ENCODE assay signal across 19 cellular contexts in the genomic region with DNA sequence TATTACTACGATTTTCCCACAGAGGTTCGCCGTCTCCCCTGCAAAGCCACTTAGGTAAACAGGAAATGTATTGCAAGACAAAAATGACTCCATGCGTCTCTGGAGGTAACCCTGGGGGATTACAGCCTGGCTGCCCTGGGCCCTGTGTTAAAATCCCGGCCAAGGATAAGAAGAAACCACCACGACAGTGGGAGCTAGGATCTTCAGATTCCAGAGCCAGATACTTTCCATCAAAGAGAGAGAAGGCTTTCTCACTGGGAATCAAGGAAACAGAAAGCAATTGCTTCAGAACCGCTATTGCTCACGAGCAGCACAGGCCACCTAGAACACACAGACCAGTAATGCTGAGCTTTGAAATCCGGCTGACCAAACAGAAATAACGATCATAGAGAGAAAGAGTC.
A peak's percentile ranks its signal among the peaks of the same experiment; 100 is the strongest.
DNase-seq lines count a peak whose midpoint lies in the region; ATAC-seq, FAIRE-seq and TF ChIP-seq lines count a peak whose summit lies in the region.
"Had no signal": no experiment of that assay in that cellular context is flagged by ENCODE, and none has a peak within 500 bp of the region (broad histone marks: within the 10 kb centered on the region; RNA-seq: fewer than 3 reads in every experiment).

No MANE protein-coding gene starts in this region.

- H3K27ac Mint-ChIP-seq in GM23338, result peak overlapping the region; percentile 23; the same call in 1 of the 2 replicates
- H3K27ac Mint-ChIP-seq: activated naive CD8-positive, alpha-beta T cell treated with anti-CD3 and anti-CD28 coated beads for 36 hours; activated T-cell treated with anti-CD3 and anti-CD28 coated beads, Interleukin-2, amount 50 U/mL, for 24 hours had no signal

- no peaks in the 10 kb centered on the region for H3K9me2 ChIP-seq in GM23338 (ENCODE audit: insufficient read depth)

- H3K27me3 ChIP-seq in GM23338 (ENCODE audit: insufficient read depth) (no peaks in the 10 kb centered on the region), HepG2 (ENCODE audit: control insufficient read depth in 1 of 2, insufficient read depth in 2 of 2, low read length in 2 of 2) (peaks cover 5 to 23% of the 10 kb centered on the region in 2 experiments; a peak in 3 of 5 replicates), ovary (no peaks in the 10 kb centered on the region)
- H3K27me3 ChIP-seq: cardiac muscle cell had no signal

- H3K36me3 Mint-ChIP-seq in GM23338 (ENCODE audit: low read depth), result no peaks in the 10 kb centered on the region
- H3K36me3 Mint-ChIP-seq: activated naive CD8-positive, alpha-beta T cell treated with anti-CD3 and anti-CD28 coated beads for 36 hours had no signal

- in situ Hi-C loops in HepG2 (cut with HindIII; ENCODE audit: extremely low pct_ligation_motif_present, low pct_unique_long_range_greater_than_20kb), result no loop called here

- DNase-seq in GM23338 (ENCODE audit: low spot score), result peak; percentile 50
- peak; percentile 57 for DNase-seq in NCI-H146 treated with DMSO at 0.1 percent for 48 hours (lab: John Stamatoyannopoulos, UW; ENCODE audit: unreplicated experiment)
- DNase-seq in amniotic epithelial cell (ENCODE audit: low read depth), result peak; percentile 88
- DNase-seq in HepG2 (ENCODE audit: low spot score), result no peak
- DNase-seq in ovary, result no peak
- DNase-seq in left colon, result no peak
- no peak for DNase-seq in NCI-H345 (lab: John Stamatoyannopoulos, UW)
- DNase-seq: activated CD4-positive, alpha-beta T cell treated with anti-CD3 and anti-CD28 coated beads, Interleukin-2, amount 50 U/mL, for 4 hours; activated naive CD8-positive, alpha-beta T cell treated with anti-CD3 and anti-CD28 coated beads for 36 hours; activated T-cell treated with anti-CD3 and anti-CD28 coated beads, Interleukin-2, amount 50 U/mL, for 24 hours; effector CD8-positive, alpha-beta T cell; nucleus accumbens; sigmoid colon; stimulated activated CD4-positive, alpha-beta T cell treated with anti-CD3 and anti-CD28 coated beads, Interleukin-2, amount 100 ng/mL, for 48 hours had no signal

- H3K27ac ChIP-seq in GM23338 (ENCODE audit: low read depth), result no peak overlapping the region
- H3K27ac ChIP-seq in HepG2 (ENCODE audit: extremely low read length, insufficient read depth, low read length), result no peak overlapping the region
- H3K27ac ChIP-seq in ovary, result no peak overlapping the region
- H3K27ac ChIP-seq: cardiac muscle cell, sigmoid colon, SK-N-MC had no signal

- no peak overlapping the region for H3K4me3 Mint-ChIP-seq in GM23338
- H3K4me3 Mint-ChIP-seq: activated naive CD8-positive, alpha-beta T cell treated with anti-CD3 and anti-CD28 coated beads for 36 hours; activated T-cell treated with anti-CD3 and anti-CD28 coated beads, Interleukin-2, amount 50 U/mL, for 24 hours had no signal

- intact Hi-C loops in HepG2 (cut with micrococcal nuclease; ENCODE audit: unreplicated experiment), result no loop called here
- intact Hi-C loops in ovary (cut with DNase I), result no loop called here
- intact Hi-C loops in left colon (cut with DNase I, micrococcal nuclease), result no loop called here

- H3K4me1 Mint-ChIP-seq in GM23338, result peaks cover 28% of the 10 kb centered on the region

- TF ChIP-seq EP300 in HepG2 (IDR thresholded peaks at IDR 0.05; ENCODE audit: low read depth in 2 of 2, low read length in 2 of 2), result no peak
- no peak for TF ChIP-seq EP300 in HepG2 (CRISPR knock-in tag; IDR thresholded peaks at IDR 0.05; ENCODE audit: borderline replicate concordance)
- no peak for TF ChIP-seq EP300 in ovary (IDR thresholded peaks at IDR 0.05)

- BruUV-seq in HepG2 (replicated peaks; lab: Mats Ljungman, UMichigan), result no TSS peak

- H3K9ac ChIP-seq in HepG2 (ENCODE audit: insufficient read depth, low read depth, low read length), result peak overlapping the region; percentile 3; the same call in 1 of the 2 replicates

- POLR2A ChIA-PET in HepG2 (lab: Yijun Ruan, JAX), result no interaction called here

- H3K9me3 ChIP-seq in HepG2 (ENCODE audit: low read length), result no peaks in the 10 kb centered on the region
- no peaks in the 10 kb centered on the region for H3K9me3 ChIP-seq in ovary
- H3K9me3 ChIP-seq: sigmoid colon had no signal

- H3F3A ChIP-seq in GM23338 (replicated peaks; ENCODE audit: low read depth), result no peaks in the 10 kb centered on the region

- H3K4me1 ChIP-seq in GM23338 (ENCODE audit: insufficient read depth) (peaks cover 16% of the 10 kb centered on the region), HepG2 (ENCODE audit: insufficient read depth, low read length) (peaks cover 9% of the 10 kb centered on the region), ovary (ENCODE audit: insufficient read depth) (peaks cover 7% of the 10 kb centered on the region)

- ATAC-seq in GM23338 (peak; percentile 59), HepG2 (peak; percentile 80), GM21723 (IDR thresholded peaks at IDR 0.05; ENCODE audit: unreplicated experiment) (no peak), left colon (no peak)

- H4K20me1 ChIP-seq in GM23338 (replicated peaks; ENCODE audit: insufficient read depth) (no peaks in the 10 kb centered on the region), HepG2 (ENCODE audit: insufficient read depth, low read length) (no peaks in the 10 kb centered on the region)

- peak overlapping the region; percentile 70 for H2AFZ ChIP-seq in GM23338
- H2AFZ ChIP-seq in HepG2 (ENCODE audit: low read length), result peak overlapping the region; percentile 29

- no peaks in the 10 kb centered on the region for H3K36me3 ChIP-seq in GM23338 (ENCODE audit: insufficient read depth)
- H3K36me3 ChIP-seq in HepG2 (replicated peaks in 1 of 2; ENCODE audit: control insufficient read depth in 1 of 2, insufficient read depth in 2 of 2, low read length in 2 of 2), result no peaks in the 10 kb centered on the region
- no peaks in the 10 kb centered on the region for H3K36me3 ChIP-seq in ovary
- H3K36me3 ChIP-seq: cardiac muscle cell, sigmoid colon had no signal

- H3K27me3 Mint-ChIP-seq in GM23338 (ENCODE audit: insufficient read depth, low read depth, poor library complexity), result peaks cover 5% of the 10 kb centered on the region

- TF ChIP-seq POLR2A in HepG2 (IDR thresholded peaks at IDR 0.05; ENCODE audit: insufficient read depth in 1 of 2, low read depth in 2 of 2, low read length in 2 of 2) (no peak), ovary (IDR thresholded peaks at IDR 0.05) (no peak)

- TF ChIP-seq CTCF in GM23338 (conservative IDR thresholded peaks at IDR 0.05; ENCODE audit: low read depth in 2 of 2), result no peak
- no peak for TF ChIP-seq CTCF in HepG2 (CRISPR knock-in tag; IDR thresholded peaks at IDR 0.05)
- no peak for TF ChIP-seq CTCF in ovary (IDR thresholded peaks at IDR 0.05)

- FAIRE-seq in HepG2 (lab: Jason Lieb, UNC), result no peak
- FAIRE-seq: frontal cortex, GM18507 had no signal

- H3K4me3 ChIP-seq in GM23338 (no peak overlapping the region), HepG2 (replicated peaks in 1 of 3; ENCODE audit: insufficient read depth in 1 of 3, low read depth in 2 of 3, low read length in 3 of 3) (peak overlapping the region; percentile 17 to 47 (median 38); a peak in 1 of 6 replicates), ovary (no peak overlapping the region)
- H3K4me3 ChIP-seq: cardiac muscle cell, sigmoid colon, SK-N-MC had no signal

- 0 out of 2 replicates have a peak overlapping the region, but pooled peaks have one; percentile 42 for H3K4me2 ChIP-seq in GM23338
- H3K4me2 ChIP-seq in HepG2 (ENCODE audit: low read depth, low read length), result peak overlapping the region; percentile 64

- CTCF ChIA-PET in HepG2 (lab: Yijun Ruan, JAX; ENCODE audit: low intra/inter-chr PET ratio, low total read pairs), result no interaction called here

- H3K9me3 Mint-ChIP-seq in GM23338, result no peaks in the 10 kb centered on the region
- H3K9me3 Mint-ChIP-seq: activated naive CD8-positive, alpha-beta T cell treated with anti-CD3 and anti-CD28 coated beads for 36 hours; activated T-cell treated with anti-CD3 and anti-CD28 coated beads, Interleukin-2, amount 50 U/mL, for 24 hours had no signal

- WGBS in HepG2 (ENCODE audit: low lambda C conversion rate), result 0% methylated on average over 10 of the region's 10 CpGs
- whole genome bisulfite sequencing in ovary, 3 donors, result 5 to 35% (median 13%) methylated on average over 10 of the region's 10 CpGs

- H3K79me2 ChIP-seq in GM23338 (replicated peaks; ENCODE audit: insufficient read depth) (no peaks in the 10 kb centered on the region), HepG2 (ENCODE audit: insufficient read depth, low read length) (no peaks in the 10 kb centered on the region)

- TF ChIP-seq RAD21 in HepG2 (CRISPR knock-in tag; IDR thresholded peaks at IDR 0.05), result no peak

TF ChIP-seq in GM23338, 12 proteins besides CTCF, POLR2A, EP300 and RAD21 (continues in another document):
- TF ChIP-seq ETS1 (IDR thresholded peaks at IDR 0.05), result no peak

TF ChIP-seq in HepG2, 621 proteins besides CTCF, POLR2A, EP300 and RAD21:
- TF ChIP-seq FOXA3 (CRISPR knock-in tag; IDR thresholded peaks at IDR 0.05) (peak; percentile 25; the same call in 1 of the 2 replicates), FOXA1 (IDR thresholded peaks at IDR 0.05) (no peak), FOXA1 (CRISPR knock-in tag; IDR thresholded peaks at IDR 0.05) (peak; percentile 38; the same call in 1 of the 2 replicates), TRIM24 (CRISPR knock-in tag; IDR thresholded peaks at IDR 0.05) (no peak), MAFF (IDR thresholded peaks at IDR 0.05; ENCODE audit: low read depth, low read length) (0 out of 2 replicates have a peak, but pooled peaks have one; percentile 39), ZNF772 (CRISPR knock-in tag; IDR thresholded peaks at IDR 0.05) (no peak), MAFK (conservative IDR thresholded peaks at IDR 0.05 in 1 of 2, IDR thresholded peaks at IDR 0.05 in 1 of 2; ENCODE audit: low read length in 2 of 2) (peak; percentile 41 to 58), POGK (CRISPR knock-in tag; conservative IDR thresholded peaks at IDR 0.05) (no peak), RORA (CRISPR knock-in tag; IDR thresholded peaks at IDR 0.05) (no peak)

Comparison
In these comparisons a context has a peak if more than half of its experiments do, and no peak if none do; other contexts are left out.
1. ATAC-seq: peak in GM23338 (single experiment) and HepG2 (single experiment); none in GM21723 (single experiment) and left colon (single experiment).
2. DNase-seq: peak in GM23338 (single experiment), NCI-H146 treated with DMSO at 0.1 percent for 48 hours (single experiment) and amniotic epithelial cell (single experiment); none in HepG2 (single experiment), ovary (0 of 5), left colon (0 of 2) and NCI-H345 (single experiment).
3. H3K4me3 ChIP-seq: peak in HepG2 (3 of 3); none in GM23338 (single experiment) and ovary (single experiment).